In the genomic region with DNA sequence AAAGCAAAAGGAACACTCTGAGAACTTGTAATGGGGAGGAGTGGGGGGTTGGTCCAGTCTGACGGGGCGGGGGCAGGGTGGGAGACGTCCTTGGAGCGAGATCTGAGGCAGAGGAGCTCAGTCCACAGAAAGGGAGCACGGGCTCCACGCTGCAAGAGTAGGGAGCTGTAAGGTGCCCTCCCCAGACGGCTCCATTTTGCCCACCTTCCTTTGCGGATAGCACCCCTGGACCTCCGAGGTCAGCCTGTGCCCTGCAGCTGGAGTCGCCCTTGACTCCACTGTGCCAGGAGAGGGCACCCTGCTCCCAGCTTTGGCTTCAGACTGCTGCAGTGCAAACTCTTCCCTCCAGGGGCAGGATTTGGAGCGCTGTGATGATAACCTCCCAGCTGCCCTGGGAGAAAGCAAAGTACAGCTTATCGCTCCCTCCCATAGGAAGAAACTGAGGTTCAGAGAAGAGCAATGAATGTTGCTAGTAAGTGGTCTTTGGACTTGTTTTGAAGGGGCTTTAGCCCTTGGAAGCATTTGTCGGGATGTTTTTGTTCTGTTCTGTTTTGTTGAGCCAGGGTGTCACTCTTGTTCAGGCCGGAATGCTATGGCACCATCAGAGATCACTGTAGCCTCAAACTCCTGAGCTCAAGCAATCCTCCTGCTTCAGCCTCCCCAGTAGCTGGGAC, we compare ENCODE assay signal across 1 cellular context.
A peak's percentile ranks its signal among the peaks of the same experiment; 100 is the strongest.
TF ChIP-seq lines count a peak whose summit lies in the region.

No MANE protein-coding gene starts in this region.

TF ChIP-seq in HepG2, 621 proteins besides CTCF, POLR2A, EP300 and RAD21 (continued from another document and continues in another):
- TF ChIP-seq YEATS2 (CRISPR knock-in tag; IDR thresholded peaks at IDR 0.05; ENCODE audit: borderline replicate concordance) (peak; percentile 71; the same call in 1 of the 2 replicates), PPARG (CRISPR knock-in tag; conservative IDR thresholded peaks at IDR 0.05) (peak; percentile 88), ZNF256 (CRISPR knock-in tag; conservative IDR thresholded peaks at IDR 0.05) (peak; percentile 26; the same call in 1 of the 2 replicates), ARID2 (CRISPR knock-in tag; IDR thresholded peaks at IDR 0.05; ENCODE audit: borderline replicate concordance) (no peak), ZNF3 (CRISPR knock-in tag; IDR thresholded peaks at IDR 0.05) (no peak), PRPF4 (IDR thresholded peaks at IDR 0.05; ENCODE audit: low read depth, low read length, poor library complexity, severe bottlenecking) (no peak), ZNF709 (CRISPR knock-in tag; IDR thresholded peaks at IDR 0.05) (0 out of 2 replicates have a peak, but pooled peaks have one; percentile 62), ATF1 (CRISPR knock-in tag; IDR thresholded peaks at IDR 0.05) (no peak), MAX (IDR thresholded peaks at IDR 0.05) (peak; percentile 73; the same call in 1 of the 2 replicates), ZNF17 (CRISPR knock-in tag; IDR thresholded peaks at IDR 0.05) (no peak), ATAD3A (CRISPR knock-in tag; IDR thresholded peaks at IDR 0.05) (no peak), ZNF615 (CRISPR knock-in tag; IDR thresholded peaks at IDR 0.05; ENCODE audit: borderline replicate concordance) (no peak), ZNF260 (CRISPR knock-in tag; IDR thresholded peaks at IDR 0.05; ENCODE audit: borderline replicate concordance, low read depth) (no peak), ZNF646 (CRISPR knock-in tag; IDR thresholded peaks at IDR 0.05) (no peak), ZSCAN21 (CRISPR knock-in tag; IDR thresholded peaks at IDR 0.05; ENCODE audit: borderline replicate concordance) (no peak; the same call in 1 of the 2 replicates), NCOA1 (CRISPR knock-in tag; IDR thresholded peaks at IDR 0.05) (peak; percentile 97), DDIT3 (CRISPR knock-in tag; IDR thresholded peaks at IDR 0.05) (peak; percentile 80; the same call in 1 of the 2 replicates), ZNF563 (CRISPR knock-in tag; IDR thresholded peaks at IDR 0.05) (peak; percentile 53; the same call in 1 of the 2 replicates), MXD1 (CRISPR knock-in tag; IDR thresholded peaks at IDR 0.05) (peak; percentile 5; the same call in 1 of the 2 replicates), THAP11 (CRISPR knock-in tag; IDR thresholded peaks at IDR 0.05) (peak; percentile 91), ZBTB44 (CRISPR knock-in tag; IDR thresholded peaks at IDR 0.05) (no peak), DR1 (CRISPR knock-in tag; IDR thresholded peaks at IDR 0.05) (no peak; the same call in 1 of the 2 replicates), ZNF773 (CRISPR knock-in tag; IDR thresholded peaks at IDR 0.05; ENCODE audit: borderline replicate concordance) (no peak), ZMYM2 (CRISPR knock-in tag; IDR thresholded peaks at IDR 0.05) (peak; percentile 14; the same call in 1 of the 2 replicates), ZNF891 (CRISPR knock-in tag; IDR thresholded peaks at IDR 0.05) (0 out of 2 replicates have a peak, but pooled peaks have one; percentile 37), ZNF451 (CRISPR knock-in tag; IDR thresholded peaks at IDR 0.05) (peak; percentile 75; the same call in 1 of the 2 replicates), MYNN (CRISPR knock-in tag; IDR thresholded peaks at IDR 0.05; ENCODE audit: low read depth) (no peak; the same call in 1 of the 2 replicates), ISX (CRISPR knock-in tag; conservative IDR thresholded peaks at IDR 0.05) (no peak), YEATS4 (CRISPR knock-in tag; IDR thresholded peaks at IDR 0.05; ENCODE audit: borderline replicate concordance) (0 out of 2 replicates have a peak, but pooled peaks have one; percentile 20), DPF2 (CRISPR knock-in tag; IDR thresholded peaks at IDR 0.05; ENCODE audit: borderline replicate concordance, low read depth) (peak; percentile 51; the same call in 1 of the 2 replicates), ZSCAN5A (CRISPR knock-in tag; IDR thresholded peaks at IDR 0.05; ENCODE audit: borderline replicate concordance) (no peak), HDAC2 (CRISPR knock-in tag; IDR thresholded peaks at IDR 0.05) (peak; percentile 92), GPBP1L1 (CRISPR knock-in tag; IDR thresholded peaks at IDR 0.05) (no peak), DRAP1 (CRISPR knock-in tag; IDR thresholded peaks at IDR 0.05) (peak; percentile 72), NFYC (CRISPR knock-in tag; IDR thresholded peaks at IDR 0.05) (no peak; the same call in 1 of the 2 replicates), EZH2 (conservative IDR thresholded peaks at IDR 0.05; ENCODE audit: low read depth, low read length) (no peak), ZMAT3 (CRISPR knock-in tag; conservative IDR thresholded peaks at IDR 0.05) (no peak; the same call in 1 of the 2 replicates)
- TF ChIP-seq, protein P1, sequence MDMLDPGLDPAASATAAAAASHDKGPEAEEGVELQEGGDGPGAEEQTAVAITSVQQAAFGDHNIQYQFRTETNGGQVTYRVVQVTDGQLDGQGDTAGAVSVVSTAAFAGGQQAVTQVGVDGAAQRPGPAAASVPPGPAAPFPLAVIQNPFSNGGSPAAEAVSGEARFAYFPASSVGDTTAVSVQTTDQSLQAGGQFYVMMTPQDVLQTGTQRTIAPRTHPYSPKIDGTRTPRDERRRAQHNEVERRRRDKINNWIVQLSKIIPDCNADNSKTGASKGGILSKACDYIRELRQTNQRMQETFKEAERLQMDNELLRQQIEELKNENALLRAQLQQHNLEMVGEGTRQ (IDR thresholded peaks at IDR 0.05; ENCODE audit: low read depth, low read length): no peak
- TF ChIP-seq, protein P1 (CRISPR knock-in tag; IDR thresholded peaks at IDR 0.05; ENCODE audit: borderline replicate concordance): peak; percentile 29; the same call in 1 of the 2 replicates
- TF ChIP-seq, protein P2, sequence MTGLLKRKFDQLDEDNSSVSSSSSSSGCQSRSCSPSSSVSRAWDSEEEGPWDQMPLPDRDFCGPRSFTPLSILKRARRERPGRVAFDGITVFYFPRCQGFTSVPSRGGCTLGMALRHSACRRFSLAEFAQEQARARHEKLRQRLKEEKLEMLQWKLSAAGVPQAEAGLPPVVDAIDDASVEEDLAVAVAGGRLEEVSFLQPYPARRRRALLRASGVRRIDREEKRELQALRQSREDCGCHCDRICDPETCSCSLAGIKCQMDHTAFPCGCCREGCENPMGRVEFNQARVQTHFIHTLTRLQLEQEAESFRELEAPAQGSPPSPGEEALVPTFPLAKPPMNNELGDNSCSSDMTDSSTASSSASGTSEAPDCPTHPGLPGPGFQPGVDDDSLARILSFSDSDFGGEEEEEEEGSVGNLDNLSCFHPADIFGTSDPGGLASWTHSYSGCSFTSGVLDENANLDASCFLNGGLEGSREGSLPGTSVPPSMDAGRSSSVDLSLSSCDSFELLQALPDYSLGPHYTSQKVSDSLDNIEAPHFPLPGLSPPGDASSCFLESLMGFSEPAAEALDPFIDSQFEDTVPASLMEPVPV (CRISPR knock-in tag; IDR thresholded peaks at IDR 0.05): no peak
- TF ChIP-seq, protein P3, sequence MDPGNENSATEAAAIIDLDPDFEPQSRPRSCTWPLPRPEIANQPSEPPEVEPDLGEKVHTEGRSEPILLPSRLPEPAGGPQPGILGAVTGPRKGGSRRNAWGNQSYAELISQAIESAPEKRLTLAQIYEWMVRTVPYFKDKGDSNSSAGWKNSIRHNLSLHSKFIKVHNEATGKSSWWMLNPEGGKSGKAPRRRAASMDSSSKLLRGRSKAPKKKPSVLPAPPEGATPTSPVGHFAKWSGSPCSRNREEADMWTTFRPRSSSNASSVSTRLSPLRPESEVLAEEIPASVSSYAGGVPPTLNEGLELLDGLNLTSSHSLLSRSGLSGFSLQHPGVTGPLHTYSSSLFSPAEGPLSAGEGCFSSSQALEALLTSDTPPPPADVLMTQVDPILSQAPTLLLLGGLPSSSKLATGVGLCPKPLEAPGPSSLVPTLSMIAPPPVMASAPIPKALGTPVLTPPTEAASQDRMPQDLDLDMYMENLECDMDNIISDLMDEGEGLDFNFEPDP (CRISPR knock-in tag; conservative IDR thresholded peaks at IDR 0.05): 0 out of 2 replicates have a peak, but pooled peaks have one; percentile 4
